1 cellular context compared by ENCODE assay signal in the genomic region with DNA sequence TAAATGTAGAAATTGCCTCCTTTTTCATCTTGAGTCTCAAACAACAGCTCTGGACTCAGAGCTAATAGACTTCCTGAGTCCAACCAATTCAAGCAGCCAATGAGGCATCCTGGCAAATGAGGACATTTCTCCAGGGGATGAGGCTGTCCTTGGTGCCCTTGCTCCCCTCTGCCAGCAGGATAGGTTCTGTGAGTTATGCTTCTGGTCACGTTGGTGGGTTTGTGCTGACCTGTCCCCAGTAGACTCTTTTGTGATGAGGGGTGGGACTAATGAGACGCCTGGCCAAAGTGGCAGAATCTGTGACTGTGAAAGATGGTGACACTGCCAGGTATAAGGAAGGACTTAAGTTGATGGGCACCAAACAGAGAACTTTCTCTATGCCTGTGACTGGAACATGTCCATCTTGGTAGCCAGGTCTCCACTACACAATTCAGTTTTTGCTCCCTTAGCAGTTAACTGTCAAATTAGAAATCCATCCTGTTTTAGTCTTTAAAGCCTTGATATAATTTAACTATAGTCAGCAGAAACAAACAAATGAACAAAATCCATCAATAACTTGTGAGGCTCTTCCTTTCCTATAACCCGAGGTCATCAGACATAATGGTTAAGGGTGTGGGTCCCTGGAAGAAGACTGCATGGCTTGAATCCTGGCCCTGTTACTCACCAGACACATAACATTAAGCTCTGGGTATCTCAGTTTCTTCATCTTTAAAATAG.
TF ChIP-seq lines count a peak whose summit lies in the region.

No MANE protein-coding gene starts in this region.

TF ChIP-seq in K562, 482 proteins besides CTCF, POLR2A, EP300 and RAD21 (continued from another document):
- TF ChIP-seq, protein P1, sequence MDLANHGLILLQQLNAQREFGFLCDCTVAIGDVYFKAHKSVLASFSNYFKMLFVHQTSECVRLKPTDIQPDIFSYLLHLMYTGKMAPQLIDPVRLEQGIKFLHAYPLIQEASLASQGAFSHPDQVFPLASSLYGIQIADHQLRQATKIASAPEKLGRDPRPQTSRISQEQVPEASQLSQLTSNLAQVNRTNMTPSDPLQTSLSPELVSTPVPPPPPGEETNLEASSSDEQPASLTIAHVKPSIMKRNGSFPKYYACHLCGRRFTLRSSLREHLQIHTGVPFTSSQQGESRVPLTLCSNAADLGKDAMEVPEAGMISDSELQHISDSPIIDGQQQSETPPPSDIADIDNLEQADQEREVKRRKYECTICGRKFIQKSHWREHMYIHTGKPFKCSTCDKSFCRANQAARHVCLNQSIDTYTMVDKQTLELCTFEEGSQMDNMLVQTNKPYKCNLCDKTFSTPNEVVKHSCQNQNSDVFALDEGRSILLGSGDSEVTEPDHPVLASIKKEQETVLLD (IDR thresholded peaks at IDR 0.05), result no peak
- TF ChIP-seq TRIM28 (IDR thresholded peaks at IDR 0.05) (no peak), KAT8 (IDR thresholded peaks at IDR 0.05; ENCODE audit: low read depth) (no peak), PCBP2 (IDR thresholded peaks at IDR 0.05; ENCODE audit: low read depth, low read length, poor library complexity, severe bottlenecking) (no peak), ARID1B (IDR thresholded peaks at IDR 0.05) (no peak), GATA2 (CRISPR knock-in tag; IDR thresholded peaks at IDR 0.05) (no peak), NFYB (IDR thresholded peaks at IDR 0.05; ENCODE audit: extremely low read depth, insufficient read length) (no peak), DIDO1 (tag; IDR thresholded peaks at IDR 0.05; ENCODE audit: low read depth) (no peak), FOXA1 (IDR thresholded peaks at IDR 0.05; ENCODE audit: borderline replicate concordance) (no peak), MAFG (tag; conservative IDR thresholded peaks at IDR 0.05) (peak; percentile 67), RBM25 (IDR thresholded peaks at IDR 0.05; ENCODE audit: low read depth, low read length, severe bottlenecking) (peak; percentile 23), C11orf30 (IDR thresholded peaks at IDR 0.05; ENCODE audit: low read depth) (peak; percentile 77), DNMT1 (IDR thresholded peaks at IDR 0.05) (no peak), SMARCC2 (IDR thresholded peaks at IDR 0.05; ENCODE audit: low read depth) (no peak), MAFK (IDR thresholded peaks at IDR 0.05; ENCODE audit: low read length) (peak; percentile 62; the same call in 1 of the 2 replicates), JUNB (CRISPR knock-in tag; conservative IDR thresholded peaks at IDR 0.05) (no peak), ZNF584 (CRISPR knock-in tag; IDR thresholded peaks at IDR 0.05; ENCODE audit: low read depth) (no peak), KDM4B (IDR thresholded peaks at IDR 0.05; ENCODE audit: borderline replicate concordance in 2 of 2, low read depth in 1 of 2) (no peak), MAFF (IDR thresholded peaks at IDR 0.05; ENCODE audit: low read length) (peak; percentile 55; the same call in 1 of the 2 replicates), MCM7 (IDR thresholded peaks at IDR 0.05) (no peak), ZNF586 (CRISPR knock-in tag; conservative IDR thresholded peaks at IDR 0.05) (no peak), ZNF316 (IDR thresholded peaks at IDR 0.05) (peak; percentile 87)
- TF ChIP-seq, protein P2, sequence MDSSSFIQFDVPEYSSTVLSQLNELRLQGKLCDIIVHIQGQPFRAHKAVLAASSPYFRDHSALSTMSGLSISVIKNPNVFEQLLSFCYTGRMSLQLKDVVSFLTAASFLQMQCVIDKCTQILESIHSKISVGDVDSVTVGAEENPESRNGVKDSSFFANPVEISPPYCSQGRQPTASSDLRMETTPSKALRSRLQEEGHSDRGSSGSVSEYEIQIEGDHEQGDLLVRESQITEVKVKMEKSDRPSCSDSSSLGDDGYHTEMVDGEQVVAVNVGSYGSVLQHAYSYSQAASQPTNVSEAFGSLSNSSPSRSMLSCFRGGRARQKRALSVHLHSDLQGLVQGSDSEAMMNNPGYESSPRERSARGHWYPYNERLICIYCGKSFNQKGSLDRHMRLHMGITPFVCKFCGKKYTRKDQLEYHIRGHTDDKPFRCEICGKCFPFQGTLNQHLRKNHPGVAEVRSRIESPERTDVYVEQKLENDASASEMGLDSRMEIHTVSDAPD (CRISPR knock-in tag; IDR thresholded peaks at IDR 0.05), result no peak
- TF ChIP-seq, protein P3, sequence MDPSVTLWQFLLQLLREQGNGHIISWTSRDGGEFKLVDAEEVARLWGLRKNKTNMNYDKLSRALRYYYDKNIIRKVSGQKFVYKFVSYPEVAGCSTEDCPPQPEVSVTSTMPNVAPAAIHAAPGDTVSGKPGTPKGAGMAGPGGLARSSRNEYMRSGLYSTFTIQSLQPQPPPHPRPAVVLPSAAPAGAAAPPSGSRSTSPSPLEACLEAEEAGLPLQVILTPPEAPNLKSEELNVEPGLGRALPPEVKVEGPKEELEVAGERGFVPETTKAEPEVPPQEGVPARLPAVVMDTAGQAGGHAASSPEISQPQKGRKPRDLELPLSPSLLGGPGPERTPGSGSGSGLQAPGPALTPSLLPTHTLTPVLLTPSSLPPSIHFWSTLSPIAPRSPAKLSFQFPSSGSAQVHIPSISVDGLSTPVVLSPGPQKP (CRISPR knock-in tag; IDR thresholded peaks at IDR 0.05), result no peak
- TF ChIP-seq, protein P4, sequence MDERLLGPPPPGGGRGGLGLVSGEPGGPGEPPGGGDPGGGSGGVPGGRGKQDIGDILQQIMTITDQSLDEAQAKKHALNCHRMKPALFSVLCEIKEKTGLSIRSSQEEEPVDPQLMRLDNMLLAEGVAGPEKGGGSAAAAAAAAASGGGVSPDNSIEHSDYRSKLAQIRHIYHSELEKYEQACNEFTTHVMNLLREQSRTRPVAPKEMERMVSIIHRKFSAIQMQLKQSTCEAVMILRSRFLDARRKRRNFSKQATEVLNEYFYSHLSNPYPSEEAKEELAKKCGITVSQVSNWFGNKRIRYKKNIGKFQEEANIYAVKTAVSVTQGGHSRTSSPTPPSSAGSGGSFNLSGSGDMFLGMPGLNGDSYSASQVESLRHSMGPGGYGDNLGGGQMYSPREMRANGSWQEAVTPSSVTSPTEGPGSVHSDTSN (CRISPR knock-in tag; IDR thresholded peaks at IDR 0.05; ENCODE audit: low read depth), result no peak
- TF ChIP-seq, protein P4 (tag; conservative IDR thresholded peaks at IDR 0.05; ENCODE audit: low read depth), result no peak
- TF ChIP-seq, protein P5, sequence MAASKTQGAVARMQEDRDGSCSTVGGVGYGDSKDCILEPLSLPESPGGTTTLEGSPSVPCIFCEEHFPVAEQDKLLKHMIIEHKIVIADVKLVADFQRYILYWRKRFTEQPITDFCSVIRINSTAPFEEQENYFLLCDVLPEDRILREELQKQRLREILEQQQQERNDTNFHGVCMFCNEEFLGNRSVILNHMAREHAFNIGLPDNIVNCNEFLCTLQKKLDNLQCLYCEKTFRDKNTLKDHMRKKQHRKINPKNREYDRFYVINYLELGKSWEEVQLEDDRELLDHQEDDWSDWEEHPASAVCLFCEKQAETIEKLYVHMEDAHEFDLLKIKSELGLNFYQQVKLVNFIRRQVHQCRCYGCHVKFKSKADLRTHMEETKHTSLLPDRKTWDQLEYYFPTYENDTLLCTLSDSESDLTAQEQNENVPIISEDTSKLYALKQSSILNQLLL (CRISPR knock-in tag; IDR thresholded peaks at IDR 0.05; ENCODE audit: borderline replicate concordance), result no peak
TF ChIP-seq in K562: peak in this region for 6.
